In the genomic region with DNA sequence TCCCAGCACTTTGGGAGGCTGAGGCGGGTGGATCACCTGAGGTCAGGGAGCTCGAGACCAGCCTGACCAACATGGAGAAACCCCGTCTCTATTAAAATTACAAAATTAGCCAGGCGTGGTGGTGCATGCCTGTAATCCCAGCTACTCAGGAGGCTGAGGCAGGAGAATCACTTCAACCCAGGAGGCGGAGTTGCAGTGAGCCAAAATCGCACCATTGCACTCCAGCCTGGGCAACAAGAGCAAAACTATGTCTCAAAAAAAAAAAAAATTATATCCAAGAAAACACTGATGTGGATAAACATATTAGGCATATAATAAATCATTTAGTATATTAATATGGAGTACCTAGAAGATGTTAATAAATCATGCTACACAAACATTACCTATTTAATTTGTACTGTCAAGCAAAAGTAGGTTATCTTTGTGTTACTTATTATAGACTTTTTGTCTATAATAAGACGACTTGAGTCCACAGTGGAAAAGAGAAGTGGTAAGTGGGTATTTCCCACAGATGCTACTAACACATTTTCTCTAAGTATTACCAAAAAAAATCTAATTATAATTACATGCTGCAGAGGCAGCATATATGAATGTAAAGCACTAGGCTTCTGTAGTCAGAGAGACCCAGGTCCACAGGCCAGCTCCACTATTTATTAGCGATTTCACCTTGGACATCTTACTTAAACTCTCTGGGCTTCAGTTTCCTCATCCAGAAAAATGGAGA, we compare ENCODE assay signal across 14 cellular contexts. TPM values are rescaled to one million over a fixed set of nuclear protein-coding genes. Genes with fewer than 3 reads are reported as not detected.
A peak's percentile ranks its signal among the peaks of the same experiment; 100 is the strongest.
DNase-seq lines count a peak whose midpoint lies in the region; ATAC-seq and TF ChIP-seq lines count a peak whose summit lies in the region.
"Had no signal": no experiment of that assay in that cellular context is flagged by ENCODE, and none has a peak within 500 bp of the region (broad histone marks: within the 10 kb centered on the region; RNA-seq: fewer than 3 reads in every experiment).

No MANE protein-coding gene starts in this region.

- H3K4me1 ChIP-seq in Karpas-422 (ENCODE audit: low read length) (peaks cover 63% of the 10 kb centered on the region), smooth muscle cell (ENCODE audit: low read depth) (peaks cover 32% of the 10 kb centered on the region)

- H3K36me3 ChIP-seq in Karpas-422 (ENCODE audit: insufficient read depth, low read length) (peaks cover 2% of the 10 kb centered on the region; the same call in 1 of the 2 replicates), smooth muscle cell (ENCODE audit: low read depth) (no peaks in the 10 kb centered on the region)

- WGBS in smooth muscle cell (ENCODE audit: low lambda C conversion rate), result 91% methylated on average over 8 of the region's 8 CpGs

- H3F3A ChIP-seq in smooth muscle cell (ENCODE audit: low read depth), result peaks cover 26% of the 10 kb centered on the region

- H3K9me2 ChIP-seq in Karpas-422 (replicated peaks; ENCODE audit: insufficient read depth, low read length), result no peaks in the 10 kb centered on the region

- H3K4me3 ChIP-seq in Karpas-422 (ENCODE audit: low read length) (no peak overlapping the region), smooth muscle cell (no peak overlapping the region)

- H2AFZ ChIP-seq in Karpas-422 (ENCODE audit: low read length), result no peak overlapping the region
- H2AFZ ChIP-seq in smooth muscle cell (ENCODE audit: low read depth), result no peak overlapping the region

- H3K79me2 ChIP-seq in Karpas-422 (ENCODE audit: low read length) (peaks cover 81% of the 10 kb centered on the region), smooth muscle cell (ENCODE audit: low read depth) (peaks cover 82% of the 10 kb centered on the region)

- H3K27ac ChIP-seq in Karpas-422 (ENCODE audit: low read length) (peak overlapping the region; percentile 84), epithelial cell of prostate (peak overlapping the region; percentile 87), smooth muscle cell (ENCODE audit: low read depth) (peak overlapping the region; percentile 98)
- H3K27ac ChIP-seq: VCaP had no signal

- intact Hi-C loops in natural killer cell (cut with micrococcal nuclease), result no loop called here

- no peaks in the 10 kb centered on the region for H3K27me3 ChIP-seq in Karpas-422 (ENCODE audit: low read length)
- H3K27me3 ChIP-seq in smooth muscle cell (ENCODE audit: low read depth), result no peaks in the 10 kb centered on the region

- no peaks in the 10 kb centered on the region for H3K27me3 Mint-ChIP-seq in natural killer cell (ENCODE audit: low read depth in 2 of 2)
- H3K27me3 Mint-ChIP-seq in T-helper 17 cell, result no peaks in the 10 kb centered on the region
- H3K27me3 Mint-ChIP-seq: stimulated activated naive CD8-positive, alpha-beta T cell treated with anti-CD3 and anti-CD28 coated beads, Interleukin-15, Interleukin-2, amounts not matched to agents 100 ng/mL and 50 ng/mL, for 24 hours had no signal

- H3K9me3 Mint-ChIP-seq in natural killer cell, result no peaks in the 10 kb centered on the region
- H3K9me3 Mint-ChIP-seq: stimulated activated naive CD8-positive, alpha-beta T cell treated with anti-CD3 and anti-CD28 coated beads, Interleukin-15, Interleukin-2, amounts not matched to agents 100 ng/mL and 50 ng/mL, for 24 hours had no signal

- H3K4me3 Mint-ChIP-seq in natural killer cell (no peak overlapping the region), T-helper 17 cell (no peak overlapping the region)
- H3K4me3 Mint-ChIP-seq: stimulated activated naive CD8-positive, alpha-beta T cell treated with anti-CD3 and anti-CD28 coated beads, Interleukin-15, Interleukin-2, amounts not matched to agents 100 ng/mL and 50 ng/mL, for 24 hours had no signal

- H3K9me3 ChIP-seq in Karpas-422 (ENCODE audit: low read length), result no peaks in the 10 kb centered on the region
- no peaks in the 10 kb centered on the region for H3K9me3 ChIP-seq in smooth muscle cell (replicated peaks; ENCODE audit: low read depth)
- no peaks in the 10 kb centered on the region for H3K9me3 ChIP-seq in T-helper 17 cell (ENCODE audit: control insufficient read depth, low read length, poor library complexity, severe bottlenecking)

- no peaks in the 10 kb centered on the region for H4K20me1 ChIP-seq in Karpas-422 (ENCODE audit: insufficient read depth, low read depth, low read length)
- no peaks in the 10 kb centered on the region for H4K20me1 ChIP-seq in smooth muscle cell (ENCODE audit: low read depth)

- peak overlapping the region; percentile 46 for H3K4me2 ChIP-seq in Karpas-422 (ENCODE audit: low read depth, low read length, poor library complexity, severe bottlenecking)
- peak overlapping the region; percentile 79 for H3K4me2 ChIP-seq in smooth muscle cell

- H3K36me3 Mint-ChIP-seq in natural killer cell (peaks cover 4% of the 10 kb centered on the region), T-helper 17 cell (ENCODE audit: low read depth) (peaks cover 6% of the 10 kb centered on the region)

- H3K9ac ChIP-seq in Karpas-422 (ENCODE audit: low read length), result peak overlapping the region; percentile 18; the same call in 1 of the 2 replicates
- H3K9ac ChIP-seq in smooth muscle cell (ENCODE audit: low read depth), result peak overlapping the region; percentile 2

- DNase-seq in Karpas-422, result peak; percentile 41
- DNase-seq in epithelial cell of prostate (ENCODE audit: low read depth, low spot score), result no peak
- no peak for DNase-seq in smooth muscle cell (lab: John Stamatoyannopoulos, UW; ENCODE audit: unreplicated experiment)
- no peak for DNase-seq in natural killer cell
- DNase-seq in NCI-H1092 treated with DMSO at 0.1 percent for 48 hours (lab: John Stamatoyannopoulos, UW), result no peak
- DNase-seq in islet precursor cell, result no peak
- no peak for DNase-seq in T-helper 17 cell
- DNase-seq: amniotic stem cell; NCI-H446 treated with DMSO at 0.1 percent for 48 hours; SHP77 treated with DMSO at 0.1 percent for 48 hours; stimulated activated CD4-positive, alpha-beta T cell treated with anti-CD3 and anti-CD28 coated beads, Interleukin-2, amount 100 ng/mL, for 48 hours had no signal

- peaks cover 5 to 12% of the 10 kb centered on the region in 2 donors for H3K4me1 Mint-ChIP-seq in natural killer cell
- peaks cover 2% of the 10 kb centered on the region for H3K4me1 Mint-ChIP-seq in T-helper 17 cell

- ATAC-seq in GM18511 (IDR thresholded peaks at IDR 0.05; ENCODE audit: unreplicated experiment), result peak; percentile 74
- ATAC-seq in natural killer cell, result no peak
- ATAC-seq in T-helper 17 cell, result no peak

- no peak overlapping the region for H3K27ac Mint-ChIP-seq in natural killer cell
- H3K27ac Mint-ChIP-seq in T-helper 17 cell, result no peak overlapping the region
- H3K27ac Mint-ChIP-seq: stimulated activated naive CD8-positive, alpha-beta T cell treated with anti-CD3 and anti-CD28 coated beads, Interleukin-15, Interleukin-2, amounts not matched to agents 100 ng/mL and 50 ng/mL, for 24 hours had no signal

- TF ChIP-seq CTCF in smooth muscle cell (IDR thresholded peaks at IDR 0.05; ENCODE audit: borderline replicate concordance, insufficient read depth, poor library complexity, severe bottlenecking) (no peak), natural killer cell (IDR thresholded peaks at IDR 0.05) (no peak)

RNA-seq across cellular contexts. Expression of gene DNMBP, which starts 34.5 kb away (rescaled TPM):
- 13.8 and 16.2 TPM in 2 replicates for total RNA-seq in Karpas-422 (2014; rRNA removed; shearing (Covaris generic); ENCODE audit: low replicate concordance)
- total RNA-seq in smooth muscle cell (14.1 and 17.9 TPM in 2 replicates), natural killer cell (10 to 100 TPM; 13.8 to 15.4 (median 14.4) TPM), T-helper 17 cell (1 to 10 TPM; 2.1 to 2.5 TPM)
- polyA plus RNA-seq in smooth muscle cell, result 9.4 and 12.7 TPM in 2 replicates
